Comparison of ENCODE assay signal across 8 cellular contexts in genomic region chr11:122656631-122657101, GRCh38. TPM values are rescaled to one million over a fixed set of nuclear protein-coding genes. Genes with fewer than 3 reads are reported as not detected.
A peak's percentile ranks its signal among the peaks of the same experiment; 100 is the strongest.
DNase-seq lines count a peak whose midpoint lies in the region; ATAC-seq, FAIRE-seq and TF ChIP-seq lines count a peak whose summit lies in the region.

No MANE protein-coding gene starts in this region.

- no peak for FAIRE-seq in H1 (lab: Jason Lieb, UNC)

- 4% methylated on average over 25 of the region's 25 CpGs; no CpG with 5 or more reads in 1 of the 2 experiments for WGBS in H1 (ENCODE audit: extremely low coverage in 1 of 2, insufficient coverage in 1 of 2, insufficient read length in 1 of 2, insufficient replicate concordance in 2 of 2, low coverage in 1 of 2, low lambda C conversion rate in 2 of 2, missing lambda C conversion rate in 1 of 2), 2 experiments

- no peaks in the 10 kb centered on the region; the same call in 1 of the 2 replicates for H3K79me1 ChIP-seq in H1 (ENCODE audit: low read depth, low read length)

- H3K4me1 Mint-ChIP-seq in CD14-positive monocyte, result peaks cover 62% of the 10 kb centered on the region

- peaks cover 10% of the 10 kb centered on the region for H3K23me2 ChIP-seq in H1 (ENCODE audit: low read depth, low read length)

- H3K27ac ChIP-seq in H1 (ENCODE audit: low read depth, low read length), result no peak overlapping the region

- peak overlapping the region; percentile 10 for H4K91ac ChIP-seq in H1 (replicated peaks; ENCODE audit: insufficient read length, low read length)

- H3K9me3 ChIP-seq in H1 (ENCODE audit: insufficient read depth in 2 of 2, low read depth in 1 of 2, low read length in 1 of 2), result no peaks in the 10 kb centered on the region

- H3K23ac ChIP-seq in H1 (ENCODE audit: insufficient read length), result no peak overlapping the region

- H3K27me3 ChIP-seq in H1 (replicated peaks in 1 of 4; ENCODE audit: control insufficient read depth in 3 of 4, extremely low read depth in 1 of 4, insufficient read depth in 3 of 4, low read length in 3 of 4), result peaks cover 0 to 21% (median 13%) of the 10 kb centered on the region in 4 experiments; a peak in 6 of 7 replicates

- no peak overlapping the region for H4K5ac ChIP-seq in H1 (ENCODE audit: insufficient read length, low read depth, low read length)

- H3K56ac ChIP-seq in H1 (replicated peaks; ENCODE audit: insufficient read length, low read depth, low read length), result no peak overlapping the region

- peak overlapping the region; percentile 58 for H3K14ac ChIP-seq in H1 (ENCODE audit: insufficient read length)

- no peak overlapping the region; the same call in 1 of the 2 replicates for H2AFZ ChIP-seq in H1 (ENCODE audit: low read length)

- peaks cover 10% of the 10 kb centered on the region in 2 donors for H3K36me3 Mint-ChIP-seq in CD14-positive monocyte

- no peak overlapping the region for H2BK120ac ChIP-seq in H1 (replicated peaks; ENCODE audit: low read depth, low read length)

- POLR2A ChIA-PET in H1 (lab: Charles Lee; ENCODE audit: partially characterized antibody), result interaction anchor here (0.8 to 1.7 kb wide), 5 partner anchors 10 to 406 kb away, joined by 3 to 5 read pairs (median 4); partner anchors contain the start of gene HSPA8

- H2BK12ac ChIP-seq in H1 (ENCODE audit: low read depth, low read length), result no peak overlapping the region

- H3K9me3 Mint-ChIP-seq in CD14-positive monocyte, result peaks cover 0 to 3% (median 0%) of the 10 kb centered on the region in 7 donors

- no peak overlapping the region for H2BK15ac ChIP-seq in H1 (ENCODE audit: low read length)

- H3K4me3 ChIP-seq in H1 (ENCODE audit: extremely low read depth in 1 of 4, insufficient read depth in 2 of 4, low read depth in 3 of 4, low read length in 4 of 4), result peak overlapping the region; percentile 70 to 88 (median 72)

- CTCF ChIA-PET in H1 (lab: Charles Lee; ENCODE audit: partially characterized antibody), result interaction anchor here (0.6 to 3.0 kb wide), 18 partner anchors 13 to 532 kb away, joined by 3 to 14 read pairs (median 4); partner anchors contain the start of gene HSPA8

- H3K79me2 ChIP-seq in H1 (ENCODE audit: control insufficient read depth in 1 of 2, insufficient read depth in 2 of 2, low read length in 2 of 2), result no peaks in the 10 kb centered on the region

- H2BK20ac ChIP-seq in H1 (ENCODE audit: low read length), result no peak overlapping the region

- no peak for TF ChIP-seq EP300 in H1 (IDR thresholded peaks at IDR 0.05; ENCODE audit: borderline replicate concordance in 1 of 2, low read depth in 2 of 2, low read length in 2 of 2)

- no peak overlapping the region for H3K4ac ChIP-seq in H1 (replicated peaks; ENCODE audit: insufficient read length, low read depth, low read length)

- H3K27ac Mint-ChIP-seq in CD14-positive monocyte, result peak overlapping the region; percentile 81 to 91 (median 84)

- peak overlapping the region; percentile 7; the same call in 1 of the 2 replicates for H2BK5ac ChIP-seq in H1 (ENCODE audit: low read depth, low read length)

- TF ChIP-seq CTCF in CD14-positive monocyte (IDR thresholded peaks at IDR 0.05), result no peak
- no peak for TF ChIP-seq CTCF in H1 (IDR thresholded peaks at IDR 0.05; ENCODE audit: control extremely low read depth in 1 of 3, insufficient read depth in 1 of 3, low read depth in 1 of 3, low read length in 3 of 3)

- peaks cover 0 to 2% of the 10 kb centered on the region in 2 experiments for H4K20me1 ChIP-seq in H1 (replicated peaks in 1 of 2; ENCODE audit: control insufficient read depth in 1 of 2, insufficient read depth in 2 of 2, low read length in 2 of 2)

- DNase-seq in CD14-positive monocyte (ENCODE audit: low spot score) (no peak), HT1080 (ENCODE audit: low read depth) (peak; percentile 63), H1 (ENCODE audit: low read depth in 1 of 2, low spot score in 2 of 2) (no peak), middle frontal gyrus (ENCODE audit: extremely low spot score, low spot score) (peak; percentile 14), NCI-H1436 treated with DMSO at 0.1 percent for 48 hours (lab: John Stamatoyannopoulos, UW) (no peak)
- peak; percentile 54 for DNase-seq in activated CD4-positive, alpha-beta T cell treated with anti-CD3 and anti-CD28 coated beads for 48 hours
- DNase-seq in stimulated activated CD8-positive, alpha-beta memory T cell treated with anti-CD3 and anti-CD28 coated beads, Interleukin-7, amount 100 ng/mL, for 48 hours (ENCODE audit: extremely low read depth in 1 of 2, low read depth in 1 of 2), result peak; percentile 19 to 29

- peak overlapping the region; percentile 84 to 86 for H3K4me2 ChIP-seq in H1 (ENCODE audit: insufficient read depth in 1 of 2, low read depth in 2 of 2, low read length in 2 of 2)

- peak overlapping the region; percentile 98 to 99 for H3K4me3 Mint-ChIP-seq in CD14-positive monocyte

- TF ChIP-seq POLR2A in H1 (IDR thresholded peaks at IDR 0.05; ENCODE audit: control extremely low read depth in 1 of 2, low read depth in 2 of 2, low read length in 2 of 2), result no peak

- intact Hi-C loops in CD14-positive monocyte (cut with micrococcal nuclease), result loop anchor here in 1 of 2 donors (5.0 kb wide), 1 partner anchor 36 kb away; no protein-coding TSS in a partner anchor

- H4K8ac ChIP-seq in H1 (ENCODE audit: extremely low read depth, insufficient read depth, low read length), result peak overlapping the region; percentile 28; the same call in 1 of the 2 replicates

- H3K27me3 Mint-ChIP-seq in CD14-positive monocyte (ENCODE audit: low read depth in 3 of 3), result peaks cover 5 to 12% (median 9%) of the 10 kb centered on the region in 3 donors

- TF ChIP-seq RAD21 in H1 (IDR thresholded peaks at IDR 0.05 in 1 of 2, conservative IDR thresholded peaks at IDR 0.05 in 1 of 2; ENCODE audit: low read depth in 2 of 2, low read length in 2 of 2), result no peak

- no peaks in the 10 kb centered on the region for H3K36me3 ChIP-seq in H1 (ENCODE audit: control insufficient read depth in 2 of 4, insufficient read depth in 4 of 4, low read length in 3 of 4)

- H2AK5ac ChIP-seq in H1 (ENCODE audit: low read depth, low read length), result no peak overlapping the region

- ATAC-seq in HG03139 (IDR thresholded peaks at IDR 0.05; ENCODE audit: unreplicated experiment), result no peak

- peaks cover 0 to 10% (median 3%) of the 10 kb centered on the region in 4 experiments; a peak in 6 of 7 replicates for H3K4me1 ChIP-seq in H1 (replicated peaks in 1 of 4; ENCODE audit: control insufficient read depth in 3 of 4, insufficient read depth in 4 of 4, low read length in 3 of 4)

- peak overlapping the region in 3 of 4 experiments; percentile 16 to 65 (median 44); a peak in 3 of 7 replicates for H3K9ac ChIP-seq in H1 (replicated peaks in 1 of 4; ENCODE audit: extremely low read depth in 1 of 4, low read depth in 3 of 4, low read length in 3 of 4)

- peak overlapping the region; percentile 17; the same call in 1 of the 2 replicates for H3K18ac ChIP-seq in H1 (ENCODE audit: extremely low read depth, low read length)

TF ChIP-seq in H1, 55 proteins besides CTCF, POLR2A, EP300 and RAD21:
- TF ChIP-seq ASH2L (IDR thresholded peaks at IDR 0.05; ENCODE audit: low read length) (peak; percentile 54), JUN (IDR thresholded peaks at IDR 0.05; ENCODE audit: low read depth, low read length) (no peak), BRCA1 (IDR thresholded peaks at IDR 0.05; ENCODE audit: low read depth, low read length) (no peak), SIX5 (IDR thresholded peaks at IDR 0.05; ENCODE audit: low read depth, low read length) (no peak), ATF2 (IDR thresholded peaks at IDR 0.05; ENCODE audit: low read length) (no peak), JUND (IDR thresholded peaks at IDR 0.05; ENCODE audit: low read length) (no peak), RBBP5 (IDR thresholded peaks at IDR 0.05; ENCODE audit: borderline replicate concordance, low read depth, low read length) (no peak), GABPA (IDR thresholded peaks at IDR 0.05; ENCODE audit: borderline replicate concordance, insufficient read depth, low read length) (no peak), SUZ12 (IDR thresholded peaks at IDR 0.05; ENCODE audit: low read length) (peak; percentile 55; the same call in 1 of the 2 replicates), CBX5 (IDR thresholded peaks at IDR 0.05; ENCODE audit: low read depth, low read length) (no peak), E2F6 (IDR thresholded peaks at IDR 0.05) (peak; percentile 66), TBP (IDR thresholded peaks at IDR 0.05; ENCODE audit: low read depth, low read length) (peak; percentile 0; the same call in 1 of the 2 replicates)
TF ChIP-seq in H1: peak in this region for 4.

RNA-seq across cellular contexts. Expression of gene UBASH3B, which starts 1.1 kb away (rescaled TPM):
- polyA plus RNA-seq in CD14-positive monocyte (1 to 10 TPM; 3.3 to 7.1 TPM), H1 (2011; rRNA removed) (7.5 and 7.6 TPM in 2 replicates)
- 99.8 and 175 TPM in 2 replicates for total RNA-seq in HT1080 (2014; rRNA removed; shearing (Covaris generic))
- polyA plus RNA-seq in HT1080 (2015; cell fraction: cytosol; rRNA removed), result 51.5 and 55.4 TPM in 2 replicates
- 34.2 and 39.1 TPM in 2 replicates for polyA plus RNA-seq in HT1080 (2015; cell fraction: nucleus; rRNA removed)
- total RNA-seq in H1 (2021; fragmentation: NEBNext Ultra II Directional; extraction: Animal tissue kit (Norgen Biotek cat#: 25700)), result 8.9 and 9.5 TPM in 2 replicates
- polyA plus RNA-seq in H1 (2011; cell fraction: cytosol; rRNA removed), result 5.0 TPM
- 7.6 TPM for polyA plus RNA-seq in H1 (2011; cell fraction: nucleus; rRNA removed)
- 4.4 to 7.8 TPM (median 5.7 TPM) in 4 replicates for polyA plus RNA-seq in H1 (2012, experiment 1 of 2)
- polyA plus RNA-seq in H1 (2012, experiment 2 of 2), result 0.92 TPM
- 4.3 TPM for polyA plus RNA-seq in H1 (2013, experiment 1 of 2)
- 4.7 TPM for polyA plus RNA-seq in H1 (2013, experiment 2 of 2)
- 17.4 and 24.7 TPM in 2 replicates for polyA minus RNA-seq in H1 (2011; rRNA and poly(A)+ RNA removed)
- 4.4 TPM for polyA minus RNA-seq in H1 (2011; cell fraction: cytosol; rRNA and poly(A)+ RNA removed)
- 22.5 TPM for polyA minus RNA-seq in H1 (2011; cell fraction: nucleus; rRNA and poly(A)+ RNA removed)

Comparison
In these comparisons a context has a peak if more than half of its experiments do, and no peak if none do; other contexts are left out.
1. DNase-seq: peak in HT1080 (single experiment), activated CD4-positive, alpha-beta T cell treated with anti-CD3 and anti-CD28 coated beads for 48 hours (single experiment), middle frontal gyrus (single experiment) and stimulated activated CD8-positive, alpha-beta memory T cell treated with anti-CD3 and anti-CD28 coated beads, Interleukin-7, amount 100 ng/mL, for 48 hours (2 of 2); none in CD14-positive monocyte (single experiment), H1 (0 of 2) and NCI-H1436 treated with DMSO at 0.1 percent for 48 hours (single experiment).